In genomic region chr6:1524040-1524480, GRCh38 we compare ENCODE assay signal across 9 cellular contexts.
DNase-seq lines count a peak whose midpoint lies in the region; ATAC-seq and TF ChIP-seq lines count a peak whose summit lies in the region.
"Had no signal": no experiment of that assay in that cellular context is flagged by ENCODE, and none has a peak within 500 bp of the region (broad histone marks: within the 10 kb centered on the region; RNA-seq: fewer than 3 reads in every experiment).

No MANE protein-coding gene starts in this region.

- no peaks in the 10 kb centered on the region for H3K36me3 ChIP-seq in CD8-positive, alpha-beta T cell (ENCODE audit: insufficient read depth, low read length)
- H3K36me3 ChIP-seq in PC-9 (ENCODE audit: low read depth) (no peaks in the 10 kb centered on the region), psoas muscle (ENCODE audit: insufficient read depth in 1 of 2, low read depth in 1 of 2) (no peaks in the 10 kb centered on the region), transverse colon (no peaks in the 10 kb centered on the region)
- H3K36me3 ChIP-seq: neutrophil had no signal

- peaks cover 9% of the 10 kb centered on the region for H3K27me3 Mint-ChIP-seq in CD8-positive, alpha-beta T cell (ENCODE audit: low read depth)

- H3K9me2 ChIP-seq in PC-9 (ENCODE audit: insufficient read depth): no peaks in the 10 kb centered on the region

- peak; percentile 68 for ATAC-seq in CD8-positive, alpha-beta T cell
- ATAC-seq in psoas muscle: peak; percentile 71 to 80 (median 74)
- no peak for ATAC-seq in HG03159 (IDR thresholded peaks at IDR 0.05; ENCODE audit: unreplicated experiment)

- H3K27me3 ChIP-seq in CD8-positive, alpha-beta T cell (ENCODE audit: insufficient read depth, low read length): no peaks in the 10 kb centered on the region
- H3K27me3 ChIP-seq in PC-9 (ENCODE audit: insufficient read depth, low read depth) (no peaks in the 10 kb centered on the region; the same call in 1 of the 2 replicates), psoas muscle (ENCODE audit: insufficient read depth in 3 of 3, low read length in 2 of 3) (peaks cover 0 to 11% (median 9%) of the 10 kb centered on the region in 3 donors), transverse colon (peaks cover 25% of the 10 kb centered on the region)

- peak overlapping the region; percentile 68 for H3K4me3 Mint-ChIP-seq in CD8-positive, alpha-beta T cell

- H2AFZ ChIP-seq in PC-9: 0 out of 2 replicates have a peak overlapping the region, but pooled peaks have one; percentile 71

- peak; percentile 22 to 81 (median 73) for DNase-seq in CD8-positive, alpha-beta T cell
- DNase-seq in PC-9: peak in 1 of 2 experiments; percentile 71
- DNase-seq in activated naive CD4-positive, alpha-beta T cell treated with Interleukin-2 at 50 U/mL for 16 hours: peak; percentile 76
- DNase-seq in head of caudate nucleus: peak in 35 of 42 donors; percentile 22 to 78 (median 54)
- DNase-seq in psoas muscle: peak; percentile 79 to 86
- peak; percentile 36 for DNase-seq in transverse colon
- no peak for DNase-seq in OCI-M1 (lab: John Stamatoyannopoulos, UW)

- no peak for TF ChIP-seq POLR2A in transverse colon (IDR thresholded peaks at IDR 0.05)

- peaks cover 45% of the 10 kb centered on the region for H3K4me1 ChIP-seq in CD8-positive, alpha-beta T cell (ENCODE audit: insufficient read depth, low read length)
- H3K4me1 ChIP-seq in PC-9 (replicated peaks; ENCODE audit: insufficient read depth): no peaks in the 10 kb centered on the region
- peaks cover 20% of the 10 kb centered on the region for H3K4me1 ChIP-seq in psoas muscle
- H3K4me1 ChIP-seq in transverse colon: peaks cover 0 to 18% (median 9%) of the 10 kb centered on the region in 4 donors

- peak overlapping the region; percentile 59 for H3K4me2 ChIP-seq in PC-9

- WGBS in psoas muscle, 3 donors: 17 to 20% (median 18%) methylated on average over 29 to 37 of the region's 37 CpGs
- WGBS in transverse colon (ENCODE audit: low coverage in 1 of 2), 2 donors: 40 to 51% methylated on average over 1 to 21 of the region's 37 CpGs

- H3K27ac ChIP-seq in CD8-positive, alpha-beta T cell (ENCODE audit: low read depth, low read length): peak overlapping the region; percentile 46
- H3K27ac ChIP-seq in PC-9: no peak overlapping the region
- no peak overlapping the region for H3K27ac ChIP-seq in psoas muscle
- no peak overlapping the region for H3K27ac ChIP-seq in transverse colon
- H3K27ac ChIP-seq: neutrophil had no signal

- H3K4me1 Mint-ChIP-seq in CD8-positive, alpha-beta T cell (ENCODE audit: low read depth): peaks cover 26% of the 10 kb centered on the region

- peaks cover 2% of the 10 kb centered on the region for H3K9me3 Mint-ChIP-seq in CD8-positive, alpha-beta T cell

- in situ Hi-C loops in transverse colon (cut with MboI; ENCODE audit: low pct_ligation_motif_present in 1 of 4, low pct_unique_long_range_greater_than_20kb in 1 of 4, low sequenced_read_pairs in 3 of 4): no loop called here

- no peaks in the 10 kb centered on the region for H3K36me3 Mint-ChIP-seq in CD8-positive, alpha-beta T cell

- no TSS peak for BruUV-seq in PC-9 (replicated peaks; lab: Mats Ljungman, UMichigan)

- TF ChIP-seq CTCF in CD8-positive, alpha-beta T cell (IDR thresholded peaks at IDR 0.05): peak; percentile 65
- TF ChIP-seq CTCF in PC-9 (conservative IDR thresholded peaks at IDR 0.05): peak; percentile 62
- TF ChIP-seq CTCF in psoas muscle (IDR thresholded peaks at IDR 0.05): peak; percentile 69
- TF ChIP-seq CTCF in transverse colon (IDR thresholded peaks at IDR 0.05): peak in 4 of 5 experiments; percentile 50 to 70 (median 62)

- H4K20me1 ChIP-seq in PC-9 (ENCODE audit: insufficient read depth): no peaks in the 10 kb centered on the region

- H3K79me2 ChIP-seq in PC-9 (ENCODE audit: low read depth): no peaks in the 10 kb centered on the region

- POLR2A ChIA-PET in CD8-positive, alpha-beta T cell (lab: Charles Lee): interaction anchor here (0.9 kb wide), 1 partner anchor 29 kb away, joined by 3 read pairs; no protein-coding TSS in a partner anchor
- POLR2A ChIA-PET in PC-9 (lab: Charles Lee; ENCODE audit: unreplicated experiment): no interaction called here

- H3K9me3 ChIP-seq in CD8-positive, alpha-beta T cell (ENCODE audit: low read length): no peaks in the 10 kb centered on the region
- H3K9me3 ChIP-seq in PC-9 (ENCODE audit: insufficient read depth, low read depth): no peaks in the 10 kb centered on the region
- H3K9me3 ChIP-seq in psoas muscle: no peaks in the 10 kb centered on the region
- H3K9me3 ChIP-seq in transverse colon: no peaks in the 10 kb centered on the region
- H3K9me3 ChIP-seq: neutrophil had no signal

- peak overlapping the region; percentile 43 for H3K4me3 ChIP-seq in CD8-positive, alpha-beta T cell (ENCODE audit: low read depth, low read length)
- H3K4me3 ChIP-seq in PC-9 (peak overlapping the region; percentile 42; the same call in 1 of the 2 replicates), psoas muscle (peak overlapping the region; percentile 44), transverse colon (no peak overlapping the region)

- peak overlapping the region; percentile 12 for H3K27ac Mint-ChIP-seq in CD8-positive, alpha-beta T cell

- CTCF ChIA-PET in CD8-positive, alpha-beta T cell (lab: Charles Lee): interaction anchor here (0.7 to 2.2 kb wide), 9 partner anchors 28 to 1110 kb away, joined by 3 to 15 read pairs (median 5); no protein-coding TSS in a partner anchor
- CTCF ChIA-PET in PC-9 (lab: Charles Lee): interaction anchor here (0.6 to 1.2 kb wide), 5 partner anchors 11 to 536 kb away, joined by 3 to 4 read pairs (median 3); no protein-coding TSS in a partner anchor

- no peaks in the 10 kb centered on the region for H3F3A ChIP-seq in PC-9 (ENCODE audit: insufficient read depth, low read depth)

- intact Hi-C loops in CD8-positive, alpha-beta T cell (cut with DNase I, micrococcal nuclease): loop anchor here (1.0 to 2.0 kb wide), 3 partner anchors 31 to 73 kb away; no protein-coding TSS in a partner anchor
- intact Hi-C loops in PC-9 (cut with micrococcal nuclease; ENCODE audit: unreplicated experiment): no loop called here
- intact Hi-C loops in head of caudate nucleus (cut with DNase I): no loop called here
- intact Hi-C loops in psoas muscle (cut with DNase I): loop anchor here in 1 of 2 donors (2.0 kb wide), 2 partner anchors 31 to 73 kb away; no protein-coding TSS in a partner anchor
- intact Hi-C loops in transverse colon (cut with DNase I; ENCODE audit: low total_unique reads): no loop called here

- TF ChIP-seq EP300 in transverse colon (IDR thresholded peaks at IDR 0.05; ENCODE audit: low read depth): no peak

Comparison
In these comparisons a context has a peak if more than half of its experiments do, and no peak if none do; other contexts are left out.
1. H3K4me3 ChIP-seq: peak in CD8-positive, alpha-beta T cell (single experiment), PC-9 (single experiment) and psoas muscle (single experiment); none in transverse colon (0 of 4).
2. intact Hi-C loops: an anchor here in CD8-positive, alpha-beta T cell (1.0 to 2.0 kb wide); none called in PC-9, head of caudate nucleus and transverse colon.
3. Peak in every context shown above with its lines, with median percentiles within 50 percentile points of each other: CTCF ChIP-seq.